9 cellular contexts compared by ENCODE assay signal in the genomic region with DNA sequence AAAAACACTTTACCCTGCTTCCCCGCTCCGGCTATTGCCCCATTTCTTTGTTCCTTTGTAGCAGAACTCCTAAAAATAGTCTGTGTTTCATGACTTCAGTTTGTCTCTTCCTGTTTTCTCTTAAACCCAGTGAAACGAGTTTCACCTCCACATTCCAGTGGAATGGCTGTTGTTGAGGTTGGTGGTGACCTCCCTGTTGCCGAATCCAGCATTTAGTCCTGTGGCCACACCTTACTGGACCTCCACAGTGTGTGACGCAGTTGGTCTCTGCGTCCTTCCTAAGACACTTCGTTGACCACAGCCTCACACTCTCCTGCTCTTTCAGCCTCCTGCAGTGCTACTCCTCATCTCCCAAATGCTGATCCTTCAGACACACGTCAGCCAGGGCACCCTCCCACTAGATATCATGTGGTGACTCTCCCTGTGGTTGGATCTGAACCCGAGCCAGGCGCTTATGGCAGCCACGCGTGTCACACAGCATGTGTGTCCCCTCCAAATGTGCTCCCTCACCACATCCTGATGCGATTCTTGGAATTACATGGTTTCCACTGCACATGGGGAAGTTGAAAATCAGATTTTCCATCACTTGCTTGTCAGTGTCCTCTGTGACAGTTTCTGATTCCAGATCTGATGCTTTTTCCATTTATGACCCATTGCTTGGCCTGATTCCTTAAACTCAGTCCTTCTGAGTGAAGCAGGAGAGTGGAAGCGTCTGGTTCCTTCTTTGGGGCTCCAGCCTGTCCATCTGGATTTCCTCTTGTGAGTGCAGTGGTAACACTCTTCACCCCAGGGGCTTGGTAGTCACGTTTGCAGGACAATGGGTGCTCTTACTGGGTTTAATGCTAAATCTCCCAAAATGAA.
DNase-seq lines count a peak whose midpoint lies in the region; ATAC-seq and TF ChIP-seq lines count a peak whose summit lies in the region.
"Had no signal": no experiment of that assay in that cellular context is flagged by ENCODE, and none has a peak within 500 bp of the region (broad histone marks: within the 10 kb centered on the region; RNA-seq: fewer than 3 reads in every experiment).

No MANE protein-coding gene starts in this region.

- in situ Hi-C loops in transverse colon (cut with MboI; ENCODE audit: low pct_ligation_motif_present in 1 of 4, low pct_unique_long_range_greater_than_20kb in 1 of 4, low sequenced_read_pairs in 3 of 4) = no loop called here

- H3K27me3 ChIP-seq in transverse colon = no peaks in the 10 kb centered on the region

- CTCF ChIA-PET in activated CD8-positive, alpha-beta memory T cell treated with anti-CD3 and anti-CD28 coated beads, Interleukin-2, amount 10 ng/mL, durations not matched to agents 7 days and 5 days (lab: Charles Lee) = no interaction called here
- CTCF ChIA-PET in WTC11 (lab: Charles Lee) = interaction anchor here (0.8 kb wide), 1 partner anchor 100 kb away, joined by 5 read pairs; no protein-coding TSS in a partner anchor

- no peaks in the 10 kb centered on the region for H3K9me3 ChIP-seq in transverse colon

- DNase-seq in activated CD8-positive, alpha-beta memory T cell treated with anti-CD3 and anti-CD28 coated beads, Interleukin-2, amount 50 U/mL, for 24 hours (ENCODE audit: extremely low read depth) = peak; percentile 8
- no peak for DNase-seq in activated CD8-positive, alpha-beta memory T cell treated with anti-CD3 and anti-CD28 coated beads, Interleukin-2, amount 10 ng/mL, durations not matched to agents 7 days and 5 days
- DNase-seq in WTC11 (ENCODE audit: low spot score) = no peak
- DNase-seq in left ventricle myocardium superior = no peak
- DNase-seq in transverse colon = no peak
- DNase-seq in DMS53 treated with DMSO at 0.1 percent for 48 hours (lab: John Stamatoyannopoulos, UW; ENCODE audit: unreplicated experiment) = no peak

- H3K36me3 Mint-ChIP-seq in activated CD8-positive, alpha-beta memory T cell treated with anti-CD3 and anti-CD28 coated beads, Interleukin-2, amount 10 ng/mL, durations not matched to agents 7 days and 5 days = peaks cover 13% of the 10 kb centered on the region
- 0 out of 2 replicates have a peak, but pooled peaks cover under 1% of the 10 kb centered on the region for H3K36me3 Mint-ChIP-seq in WTC11

- TF ChIP-seq EP300 in transverse colon (IDR thresholded peaks at IDR 0.05; ENCODE audit: low read depth) = no peak

- no peak for TF ChIP-seq POLR2A in transverse colon (IDR thresholded peaks at IDR 0.05)

- WGBS in transverse colon (ENCODE audit: low coverage in 1 of 2), 2 donors = 72 to 80% methylated on average over 10 to 15 of the region's 15 CpGs

- intact Hi-C loops in left ventricle myocardium superior (cut with micrococcal nuclease) = no loop called here
- intact Hi-C loops in transverse colon (cut with DNase I; ENCODE audit: low total_unique reads) = loop anchor here (2.0 kb wide), 1 partner anchor 16 kb away; no protein-coding TSS in a partner anchor

- peaks cover 57% of the 10 kb centered on the region for H3K4me1 Mint-ChIP-seq in activated CD8-positive, alpha-beta memory T cell treated with anti-CD3 and anti-CD28 coated beads, Interleukin-2, amount 10 ng/mL, durations not matched to agents 7 days and 5 days
- peaks cover 61% of the 10 kb centered on the region for H3K4me1 Mint-ChIP-seq in WTC11

- no peak for ATAC-seq in activated CD8-positive, alpha-beta memory T cell treated with anti-CD3 and anti-CD28 coated beads, Interleukin-2, amount 10 ng/mL, durations not matched to agents 7 days and 5 days
- no peak for ATAC-seq in WTC11
- peak; percentile 56 for ATAC-seq in left ventricle myocardium superior
- ATAC-seq in HG03565 (IDR thresholded peaks at IDR 0.05; ENCODE audit: unreplicated experiment) = no peak
- ATAC-seq in HG03039 (IDR thresholded peaks at IDR 0.05; ENCODE audit: unreplicated experiment) = no peak

- no peaks in the 10 kb centered on the region for H3K36me3 ChIP-seq in transverse colon

- no peaks in the 10 kb centered on the region for H3K27me3 Mint-ChIP-seq in activated CD8-positive, alpha-beta memory T cell treated with anti-CD3 and anti-CD28 coated beads, Interleukin-2, amount 10 ng/mL, durations not matched to agents 7 days and 5 days
- H3K27me3 Mint-ChIP-seq in WTC11 (ENCODE audit: low read depth) = no peaks in the 10 kb centered on the region

- no peak overlapping the region for H3K4me3 Mint-ChIP-seq in activated CD8-positive, alpha-beta memory T cell treated with anti-CD3 and anti-CD28 coated beads, Interleukin-2, amount 10 ng/mL, durations not matched to agents 7 days and 5 days
- H3K4me3 Mint-ChIP-seq in WTC11 = no peak overlapping the region

- POLR2A ChIA-PET in WTC11 (lab: Charles Lee) = no interaction called here

- no peak for TF ChIP-seq CTCF in WTC11 (IDR thresholded peaks at IDR 0.05)
- TF ChIP-seq CTCF in transverse colon (IDR thresholded peaks at IDR 0.05) = no peak

- H3K4me1 ChIP-seq in transverse colon = peaks cover 13 to 27% (median 20%) of the 10 kb centered on the region in 4 donors

- peak overlapping the region; percentile 40 to 71 (median 50) for H3K27ac ChIP-seq in transverse colon
- H3K27ac ChIP-seq: C4-2B had no signal

- no peaks in the 10 kb centered on the region for H3K9me3 Mint-ChIP-seq in activated CD8-positive, alpha-beta memory T cell treated with anti-CD3 and anti-CD28 coated beads, Interleukin-2, amount 10 ng/mL, durations not matched to agents 7 days and 5 days (ENCODE audit: low read depth)
- H3K9me3 Mint-ChIP-seq in WTC11 = no peaks in the 10 kb centered on the region

- H3K4me3 ChIP-seq in transverse colon = no peak overlapping the region

- H3K27ac Mint-ChIP-seq in activated CD8-positive, alpha-beta memory T cell treated with anti-CD3 and anti-CD28 coated beads, Interleukin-2, amount 10 ng/mL, durations not matched to agents 7 days and 5 days = no peak overlapping the region
- H3K27ac Mint-ChIP-seq in WTC11 = peak overlapping the region; percentile 18

TF ChIP-seq in WTC11, 78 proteins besides CTCF, POLR2A, EP300 and RAD21 (continues in another document):
- TF ChIP-seq, protein P1, sequence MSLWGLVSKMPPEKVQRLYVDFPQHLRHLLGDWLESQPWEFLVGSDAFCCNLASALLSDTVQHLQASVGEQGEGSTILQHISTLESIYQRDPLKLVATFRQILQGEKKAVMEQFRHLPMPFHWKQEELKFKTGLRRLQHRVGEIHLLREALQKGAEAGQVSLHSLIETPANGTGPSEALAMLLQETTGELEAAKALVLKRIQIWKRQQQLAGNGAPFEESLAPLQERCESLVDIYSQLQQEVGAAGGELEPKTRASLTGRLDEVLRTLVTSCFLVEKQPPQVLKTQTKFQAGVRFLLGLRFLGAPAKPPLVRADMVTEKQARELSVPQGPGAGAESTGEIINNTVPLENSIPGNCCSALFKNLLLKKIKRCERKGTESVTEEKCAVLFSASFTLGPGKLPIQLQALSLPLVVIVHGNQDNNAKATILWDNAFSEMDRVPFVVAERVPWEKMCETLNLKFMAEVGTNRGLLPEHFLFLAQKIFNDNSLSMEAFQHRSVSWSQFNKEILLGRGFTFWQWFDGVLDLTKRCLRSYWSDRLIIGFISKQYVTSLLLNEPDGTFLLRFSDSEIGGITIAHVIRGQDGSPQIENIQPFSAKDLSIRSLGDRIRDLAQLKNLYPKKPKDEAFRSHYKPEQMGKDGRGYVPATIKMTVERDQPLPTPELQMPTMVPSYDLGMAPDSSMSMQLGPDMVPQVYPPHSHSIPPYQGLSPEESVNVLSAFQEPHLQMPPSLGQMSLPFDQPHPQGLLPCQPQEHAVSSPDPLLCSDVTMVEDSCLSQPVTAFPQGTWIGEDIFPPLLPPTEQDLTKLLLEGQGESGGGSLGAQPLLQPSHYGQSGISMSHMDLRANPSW (CRISPR knock-in tag; conservative IDR thresholded peaks at IDR 0.05; ENCODE audit: low read depth) = no peak
- TF ChIP-seq, protein P2, sequence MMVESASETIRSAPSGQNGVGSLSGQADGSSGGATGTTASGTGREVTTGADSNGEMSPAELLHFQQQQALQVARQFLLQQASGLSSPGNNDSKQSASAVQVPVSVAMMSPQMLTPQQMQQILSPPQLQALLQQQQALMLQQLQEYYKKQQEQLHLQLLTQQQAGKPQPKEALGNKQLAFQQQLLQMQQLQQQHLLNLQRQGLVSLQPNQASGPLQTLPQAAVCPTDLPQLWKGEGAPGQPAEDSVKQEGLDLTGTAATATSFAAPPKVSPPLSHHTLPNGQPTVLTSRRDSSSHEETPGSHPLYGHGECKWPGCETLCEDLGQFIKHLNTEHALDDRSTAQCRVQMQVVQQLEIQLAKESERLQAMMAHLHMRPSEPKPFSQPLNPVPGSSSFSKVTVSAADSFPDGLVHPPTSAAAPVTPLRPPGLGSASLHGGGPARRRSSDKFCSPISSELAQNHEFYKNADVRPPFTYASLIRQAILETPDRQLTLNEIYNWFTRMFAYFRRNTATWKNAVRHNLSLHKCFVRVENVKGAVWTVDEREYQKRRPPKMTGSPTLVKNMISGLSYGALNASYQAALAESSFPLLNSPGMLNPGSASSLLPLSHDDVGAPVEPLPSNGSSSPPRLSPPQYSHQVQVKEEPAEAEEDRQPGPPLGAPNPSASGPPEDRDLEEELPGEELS (CRISPR knock-in tag; IDR thresholded peaks at IDR 0.05) = peak; percentile 40; the same call in 1 of the 2 replicates
- TF ChIP-seq ZNF423 (CRISPR knock-in tag; IDR thresholded peaks at IDR 0.05) = peak; percentile 40; the same call in 1 of the 2 replicates
- TF ChIP-seq FOXJ3 (CRISPR knock-in tag; IDR thresholded peaks at IDR 0.05; ENCODE audit: borderline replicate concordance) = no peak
